In genomic region chr10:112711366-112711765, GRCh38 we compare ENCODE assay signal across 19 cellular contexts.
DNase-seq lines count a peak whose midpoint lies in the region; ATAC-seq and TF ChIP-seq lines count a peak whose summit lies in the region.
"Had no signal": no experiment of that assay in that cellular context is flagged by ENCODE, and none has a peak within 500 bp of the region (broad histone marks: within the 10 kb centered on the region; RNA-seq: fewer than 3 reads in every experiment).

No MANE protein-coding gene starts in this region.

- no peak for TF ChIP-seq POLR2A in adrenal gland (IDR thresholded peaks at IDR 0.05)

- TF ChIP-seq CTCF in PC-3 (conservative IDR thresholded peaks at IDR 0.05; ENCODE audit: low read depth, low read length) = no peak
- TF ChIP-seq CTCF in epithelial cell of esophagus (IDR thresholded peaks at IDR 0.05; ENCODE audit: insufficient read depth, low read depth, low read length, missing control alignments) = no peak
- TF ChIP-seq CTCF in osteoblast (IDR thresholded peaks at IDR 0.05; ENCODE audit: extremely low read depth, low read depth, low read length) = no peak
- TF ChIP-seq CTCF in adrenal gland (IDR thresholded peaks at IDR 0.05) = no peak

- H3K9me2 ChIP-seq in PC-3 (replicated peaks; ENCODE audit: low read length) = no peaks in the 10 kb centered on the region

- H3K4me1 ChIP-seq in PC-3 (ENCODE audit: insufficient read depth, low read length) (peaks cover 49% of the 10 kb centered on the region), osteoblast (ENCODE audit: insufficient read depth, low read length) (peaks cover 8% of the 10 kb centered on the region), adrenal gland (replicated peaks in 1 of 2) (no peaks in the 10 kb centered on the region)
- H3K4me1 ChIP-seq: psoas muscle, tibial nerve had no signal

- H3K4me2 ChIP-seq in PC-3 (ENCODE audit: low read length) (peak overlapping the region; percentile 51; the same call in 1 of the 2 replicates), osteoblast (ENCODE audit: insufficient read depth, low read length) (peak overlapping the region; percentile 44)

- H3K27me3 ChIP-seq in PC-3 (ENCODE audit: low read length) = no peaks in the 10 kb centered on the region
- no peaks in the 10 kb centered on the region for H3K27me3 ChIP-seq in osteoblast (ENCODE audit: insufficient read depth, low read length)
- no peaks in the 10 kb centered on the region for H3K27me3 ChIP-seq in adrenal gland
- H3K27me3 ChIP-seq: tibial nerve had no signal

- H3K9me3 ChIP-seq in PC-3 (ENCODE audit: low read length) (no peaks in the 10 kb centered on the region), osteoblast (ENCODE audit: low read depth, low read length) (no peaks in the 10 kb centered on the region), adrenal gland (replicated peaks in 1 of 3) (no peaks in the 10 kb centered on the region)
- H3K9me3 ChIP-seq: psoas muscle, tibial nerve had no signal

- H3K79me2 ChIP-seq in PC-3 (ENCODE audit: low read length) (no peaks in the 10 kb centered on the region), osteoblast (ENCODE audit: insufficient read depth, low read length) (no peaks in the 10 kb centered on the region)

- DNase-seq in Daoy (ENCODE audit: low read depth) = peak; percentile 2
- DNase-seq in PC-3 = peak; percentile 88
- peak; percentile 32 for DNase-seq in epithelial cell of esophagus (ENCODE audit: low read depth)
- DNase-seq in osteoblast (ENCODE audit: insufficient read length, low spot score, missing footprints) = peak; percentile 92
- DNase-seq in adrenal gland = no peak
- DNase-seq in activated CD4-positive, alpha-beta T cell treated with anti-CD3 and anti-CD28 coated beads, Interleukin-2, amount 50 U/mL, for 1 hour = no peak
- DNase-seq in NCI-H510A (lab: John Stamatoyannopoulos, UW) = no peak
- DNase-seq: activated CD4-positive, alpha-beta T cell treated with anti-CD3 and anti-CD28 coated beads, Interleukin-2, amount 10 ng/mL, durations not matched to agents 7 days and 5 days; activated naive CD4-positive, alpha-beta T cell treated with Interleukin-2 at 50 U/mL for 16 hours; DMS79; effector CD4-positive, alpha-beta T cell; kidney; NCI-H1436 treated with DMSO at 0.1 percent for 48 hours; NCI-H82; psoas muscle; WERI-Rb-1 had no signal

- intact Hi-C loops in PC-3 (cut with micrococcal nuclease) (loop anchor here (10.0 kb wide), 3 partner anchors 57 to 383 kb away; no protein-coding TSS in a partner anchor), adrenal gland (cut with DNase I) (loop anchor here (10.0 kb wide), 2 partner anchors 233 to 423 kb away; no protein-coding TSS in a partner anchor)

- POLR2A ChIA-PET in PC-3 (lab: Charles Lee; ENCODE audit: unreplicated experiment) = interaction anchor here (0.6 kb wide), 1 partner anchor 204 kb away, joined by 3 read pairs; no protein-coding TSS in a partner anchor

- H3F3A ChIP-seq in PC-3 (ENCODE audit: low read length, unreplicated experiment) = no peaks in the 10 kb centered on the region

- no peak overlapping the region for H3K9ac ChIP-seq in PC-3 (ENCODE audit: low read length)

- 89 to 97% (median 93%) methylated on average over 8 of the region's 8 CpGs for WGBS in adrenal gland, 4 donors

- H3K36me3 ChIP-seq in PC-3 (ENCODE audit: low read depth, low read length) (no peaks in the 10 kb centered on the region), osteoblast (ENCODE audit: insufficient read depth, low read length) (no peaks in the 10 kb centered on the region), adrenal gland (replicated peaks in 1 of 2) (no peaks in the 10 kb centered on the region)
- H3K36me3 ChIP-seq: tibial nerve, WERI-Rb-1 had no signal

- ATAC-seq in PC-3 = peak; percentile 95
- no peak for ATAC-seq in HG02973 (IDR thresholded peaks at IDR 0.05; ENCODE audit: unreplicated experiment)
- ATAC-seq: psoas muscle had no signal

- no TSS peak for BruUV-seq in PC-3 (replicated peaks; lab: Mats Ljungman, UMichigan)

- H3K27ac ChIP-seq in PC-3 (ENCODE audit: low read length) (peak overlapping the region; percentile 75), osteoblast (ENCODE audit: low read depth, low read length) (no peak overlapping the region), adrenal gland (no peak overlapping the region)
- H3K27ac ChIP-seq: HL-60, psoas muscle, tibial nerve, WERI-Rb-1 had no signal

- H2AFZ ChIP-seq in PC-3 (ENCODE audit: low read length) (no peak overlapping the region), osteoblast (ENCODE audit: low read length) (no peak overlapping the region)

- H3K4me3 ChIP-seq in PC-3 (ENCODE audit: low read length) (no peak overlapping the region), epithelial cell of esophagus (ENCODE audit: low read length) (no peak overlapping the region), osteoblast (ENCODE audit: insufficient read depth, low read length) (no peak overlapping the region), adrenal gland (no peak overlapping the region)
- H3K4me3 ChIP-seq: psoas muscle, tibial nerve had no signal

- CTCF ChIA-PET in PC-3 (lab: Charles Lee) = no interaction called here

- H4K20me1 ChIP-seq in PC-3 (ENCODE audit: low read length) (no peaks in the 10 kb centered on the region), osteoblast (ENCODE audit: insufficient read depth, low read length) (peaks cover 4% of the 10 kb centered on the region)

Comparison
In these comparisons a context has a peak if more than half of its experiments do, and no peak if none do; other contexts are left out.
1. DNase-seq: peak in Daoy (single experiment), PC-3 (single experiment), epithelial cell of esophagus (single experiment) and osteoblast (single experiment); none in adrenal gland (0 of 7), activated CD4-positive, alpha-beta T cell treated with anti-CD3 and anti-CD28 coated beads, Interleukin-2, amount 50 U/mL, for 1 hour (single experiment) and NCI-H510A (single experiment).